Comparison of ENCODE assay signal across 19 cellular contexts in the genomic region with DNA sequence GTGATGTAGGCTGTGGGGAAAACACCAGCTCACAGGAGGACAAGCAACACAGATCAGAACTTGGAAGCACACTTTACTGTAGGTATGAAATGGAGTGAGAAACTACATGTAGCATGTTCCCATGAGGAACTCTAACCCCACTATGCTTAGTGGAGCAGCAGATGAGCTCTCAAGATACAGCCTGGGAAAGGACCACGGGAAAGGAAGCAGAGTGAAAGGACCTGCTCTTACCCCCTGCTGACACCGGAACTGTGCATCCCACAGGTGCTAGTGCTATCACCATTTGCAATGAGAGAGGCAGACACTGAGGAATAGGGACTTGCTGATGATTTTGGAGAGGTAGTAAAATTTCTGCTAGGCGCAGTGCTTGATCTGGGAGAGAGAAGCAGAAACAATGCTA. TPM values are rescaled to one million over a fixed set of nuclear protein-coding genes. Genes with fewer than 3 reads are reported as not detected.
DNase-seq lines count a peak whose midpoint lies in the region; ATAC-seq, FAIRE-seq and TF ChIP-seq lines count a peak whose summit lies in the region.
"Had no signal": no experiment of that assay in that cellular context is flagged by ENCODE, and none has a peak within 500 bp of the region (broad histone marks: within the 10 kb centered on the region; RNA-seq: fewer than 3 reads in every experiment).

No MANE protein-coding gene starts in this region.

- ATAC-seq in natural killer cell (no peak), GM18520 (IDR thresholded peaks at IDR 0.05; ENCODE audit: unreplicated experiment) (no peak)
- no peak for ATAC-seq in natural killer cell treated with Interleukin-12 subunit alpha and Interleukin-12 subunit beta and Interleukin-15 and Interleukin-18, amount 100 ng/mL, for 72 hours
- no peak for ATAC-seq in central memory CD8-positive, alpha-beta T cell (replicated peaks; ENCODE audit: extremely low read depth, poor library complexity, severe bottlenecking)
- no peak for ATAC-seq in CD8-positive, alpha-beta T cell

- H3K4me3 Mint-ChIP-seq in natural killer cell = no peak overlapping the region
- H3K4me3 Mint-ChIP-seq in natural killer cell treated with Interleukin-12 subunit alpha and Interleukin-12 subunit beta and Interleukin-15 and Interleukin-18, amount 100 ng/mL, for 72 hours = no peak overlapping the region
- H3K4me3 Mint-ChIP-seq in central memory CD8-positive, alpha-beta T cell = no peak overlapping the region
- no peak overlapping the region for H3K4me3 Mint-ChIP-seq in CD8-positive, alpha-beta T cell
- H3K4me3 Mint-ChIP-seq: CD4-positive, CD25-positive, alpha-beta regulatory T cell had no signal

- H3K27ac Mint-ChIP-seq in natural killer cell = peak overlapping the region; percentile 44 to 50
- H3K27ac Mint-ChIP-seq in natural killer cell treated with Interleukin-12 subunit alpha and Interleukin-12 subunit beta and Interleukin-15 and Interleukin-18, amount 100 ng/mL, for 72 hours = peak overlapping the region in 1 of 2 donors; percentile 47
- peak overlapping the region; percentile 29 for H3K27ac Mint-ChIP-seq in central memory CD8-positive, alpha-beta T cell (ENCODE audit: low read depth)
- H3K27ac Mint-ChIP-seq in CD8-positive, alpha-beta T cell = no peak overlapping the region

- peaks cover 31% of the 10 kb centered on the region for H3K36me3 ChIP-seq in CD8-positive, alpha-beta T cell (ENCODE audit: insufficient read depth, low read length)
- H3K36me3 ChIP-seq: MG63 had no signal

- TF ChIP-seq CTCF in natural killer cell (IDR thresholded peaks at IDR 0.05) = no peak
- TF ChIP-seq CTCF in CD8-positive, alpha-beta T cell (IDR thresholded peaks at IDR 0.05) = no peak

- H3K9me3 ChIP-seq in CD8-positive, alpha-beta T cell (ENCODE audit: low read length) = no peaks in the 10 kb centered on the region
- H3K9me3 ChIP-seq: MG63, SJSA1 had no signal

- no peak overlapping the region for H3K4me3 ChIP-seq in CD8-positive, alpha-beta T cell (ENCODE audit: low read depth, low read length)
- H3K4me3 ChIP-seq: MG63, PC-9, SJSA1 had no signal

- H3K27me3 ChIP-seq in CD8-positive, alpha-beta T cell (ENCODE audit: insufficient read depth, low read length) = no peaks in the 10 kb centered on the region
- H3K27me3 ChIP-seq: MG63, SJSA1 had no signal

- peaks cover 5 to 11% of the 10 kb centered on the region in 2 donors for H3K4me1 Mint-ChIP-seq in natural killer cell
- H3K4me1 Mint-ChIP-seq in natural killer cell treated with Interleukin-12 subunit alpha and Interleukin-12 subunit beta and Interleukin-15 and Interleukin-18, amount 100 ng/mL, for 72 hours (ENCODE audit: low read depth in 2 of 2) = peaks cover 8 to 9% of the 10 kb centered on the region in 2 donors
- peaks cover 14% of the 10 kb centered on the region for H3K4me1 Mint-ChIP-seq in central memory CD8-positive, alpha-beta T cell
- peaks cover 2% of the 10 kb centered on the region for H3K4me1 Mint-ChIP-seq in CD8-positive, alpha-beta T cell (ENCODE audit: low read depth)

- peak; percentile 15 for FAIRE-seq in GM18507 (lab: Jason Lieb, UNC)

- no peak overlapping the region for H3K27ac ChIP-seq in CD8-positive, alpha-beta T cell (ENCODE audit: low read depth, low read length)
- H3K27ac ChIP-seq: PC-9, SJSA1 had no signal

- intact Hi-C loops in natural killer cell (cut with micrococcal nuclease) = no loop called here
- intact Hi-C loops in CD8-positive, alpha-beta T cell (cut with DNase I, micrococcal nuclease) = no loop called here

- CTCF ChIA-PET in CD8-positive, alpha-beta T cell (lab: Charles Lee) = no interaction called here

- no peaks in the 10 kb centered on the region for H3K36me3 Mint-ChIP-seq in natural killer cell
- H3K36me3 Mint-ChIP-seq in natural killer cell treated with Interleukin-12 subunit alpha and Interleukin-12 subunit beta and Interleukin-15 and Interleukin-18, amount 100 ng/mL, for 72 hours = peaks cover 5% of the 10 kb centered on the region
- H3K36me3 Mint-ChIP-seq in central memory CD8-positive, alpha-beta T cell (ENCODE audit: insufficient read depth) = peaks cover 54% of the 10 kb centered on the region
- H3K36me3 Mint-ChIP-seq in CD8-positive, alpha-beta T cell = peaks cover 74% of the 10 kb centered on the region

- no peaks in the 10 kb centered on the region for H3K27me3 Mint-ChIP-seq in natural killer cell (ENCODE audit: low read depth in 2 of 2)
- H3K27me3 Mint-ChIP-seq in natural killer cell treated with Interleukin-12 subunit alpha and Interleukin-12 subunit beta and Interleukin-15 and Interleukin-18, amount 100 ng/mL, for 72 hours = no peaks in the 10 kb centered on the region
- H3K27me3 Mint-ChIP-seq in central memory CD8-positive, alpha-beta T cell = no peaks in the 10 kb centered on the region
- H3K27me3 Mint-ChIP-seq in CD8-positive, alpha-beta T cell (ENCODE audit: low read depth) = no peaks in the 10 kb centered on the region
- H3K27me3 Mint-ChIP-seq: CD4-positive, CD25-positive, alpha-beta regulatory T cell had no signal

- H3K4me1 ChIP-seq in CD8-positive, alpha-beta T cell (ENCODE audit: insufficient read depth, low read length) = no peaks in the 10 kb centered on the region
- H3K4me1 ChIP-seq: SJSA1 had no signal

- no peaks in the 10 kb centered on the region for H3K9me3 Mint-ChIP-seq in natural killer cell
- no peaks in the 10 kb centered on the region for H3K9me3 Mint-ChIP-seq in natural killer cell treated with Interleukin-12 subunit alpha and Interleukin-12 subunit beta and Interleukin-15 and Interleukin-18, amount 100 ng/mL, for 72 hours
- H3K9me3 Mint-ChIP-seq in central memory CD8-positive, alpha-beta T cell = no peaks in the 10 kb centered on the region
- no peaks in the 10 kb centered on the region for H3K9me3 Mint-ChIP-seq in CD8-positive, alpha-beta T cell
- H3K9me3 Mint-ChIP-seq: CD4-positive, CD25-positive, alpha-beta regulatory T cell had no signal

- POLR2A ChIA-PET in CD8-positive, alpha-beta T cell (lab: Charles Lee) = no interaction called here

- DNase-seq in natural killer cell = no peak
- no peak for DNase-seq in natural killer cell treated with Interleukin-12 subunit alpha and Interleukin-12 subunit beta and Interleukin-15 and Interleukin-18, amount 100 ng/mL, for 72 hours (ENCODE audit: low spot score)
- DNase-seq in GM18507 (ENCODE audit: extremely low spot score, insufficient read length, low read depth) = no peak
- no peak for DNase-seq in central memory CD8-positive, alpha-beta T cell (ENCODE audit: low spot score in 2 of 2)
- DNase-seq in CD8-positive, alpha-beta T cell = no peak
- no peak for DNase-seq in NCI-H446 treated with DMSO at 0.1 percent for 48 hours (lab: John Stamatoyannopoulos, UW)
- DNase-seq: ACHN; CD4-positive, CD25-positive, alpha-beta regulatory T cell; DMS 273 treated with DMSO at 0.1 percent for 48 hours; GDM1; H7; MG63; NCI-H1092 treated with DMSO at 0.1 percent for 48 hours; NCI-H2081 treated with DMSO at 0.1 percent for 48 hours; NCI-H510A treated with DMSO at 0.1 percent for 48 hours; NCI-H82; PC-9 had no signal

RNA-seq across cellular contexts. Expression of gene USP4, which starts 28.6 kb away (rescaled TPM):
- total RNA-seq in natural killer cell = 100 to 1,000 TPM; 110 to 138 (median 135) TPM
- total RNA-seq in natural killer cell treated with Interleukin-12 subunit alpha and Interleukin-12 subunit beta and Interleukin-15 and Interleukin-18, amount 100 ng/mL, for 72 hours = 100 to 1,000 TPM in 1 of 2 donors, 10 to 100 TPM in 1; 90.9 to 105 TPM
- 10 to 100 TPM; 78.0 to 92.4 TPM for total RNA-seq in CD8-positive, alpha-beta T cell

RNA-seq across cellular contexts. Expression of gene C3orf62, which starts 34.3 kb away (rescaled TPM):
- 10 to 100 TPM in 2 of 3 donors, 1 to 10 TPM in 1; 8.8 to 12.7 (median 10.8) TPM for total RNA-seq in natural killer cell
- 10 to 100 TPM; 10.7 to 18.1 TPM for total RNA-seq in natural killer cell treated with Interleukin-12 subunit alpha and Interleukin-12 subunit beta and Interleukin-15 and Interleukin-18, amount 100 ng/mL, for 72 hours
- total RNA-seq in CD8-positive, alpha-beta T cell = 1 to 10 TPM; 7.1 to 7.3 TPM

RNA-seq across cellular contexts. Expression of gene GPX1, which starts 46.9 kb away (rescaled TPM):
- total RNA-seq in natural killer cell = 10 to 100 TPM; 34.7 to 70.0 (median 59.1) TPM
- 100 to 1,000 TPM in 1 of 2 donors, 10 to 100 TPM in 1; 95.4 to 107 TPM for total RNA-seq in natural killer cell treated with Interleukin-12 subunit alpha and Interleukin-12 subunit beta and Interleukin-15 and Interleukin-18, amount 100 ng/mL, for 72 hours
- total RNA-seq in CD8-positive, alpha-beta T cell = 10 to 100 TPM; 24.4 to 27.8 TPM
